Comparison of ENCODE assay signal across 20 cellular contexts in the genomic region with DNA sequence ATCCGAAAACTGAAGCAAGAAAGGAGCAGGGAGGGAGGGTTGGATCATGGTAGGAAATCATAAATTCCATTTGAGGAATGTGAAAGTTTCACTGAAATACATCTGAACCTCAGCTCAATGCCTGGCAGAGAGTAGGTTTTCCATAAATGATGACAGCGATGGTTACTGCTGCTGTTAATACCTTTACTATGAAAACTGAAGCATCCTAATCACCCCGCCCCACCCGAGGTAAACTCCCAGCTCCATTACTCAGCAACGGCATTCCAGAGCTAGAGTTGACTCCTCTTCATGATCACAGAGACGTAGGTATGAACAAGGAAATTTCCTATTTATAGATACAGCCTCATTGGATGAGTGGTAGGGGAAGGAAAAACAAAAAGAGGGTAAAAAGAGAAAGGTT. TPM values are rescaled to one million over a fixed set of nuclear protein-coding genes. Genes with fewer than 3 reads are reported as not detected.
DNase-seq lines count a peak whose midpoint lies in the region; ATAC-seq and TF ChIP-seq lines count a peak whose summit lies in the region.
"Had no signal": no experiment of that assay in that cellular context is flagged by ENCODE, and none has a peak within 500 bp of the region (broad histone marks: within the 10 kb centered on the region; RNA-seq: fewer than 3 reads in every experiment).

No MANE protein-coding gene starts in this region.

- no peak overlapping the region for H3K4me3 Mint-ChIP-seq in activated CD4-positive, alpha-beta T cell treated with anti-CD3 and anti-CD28 coated beads for 36 hours
- H3K4me3 Mint-ChIP-seq: activated CD4-positive, alpha-beta T cell treated with anti-CD3 and anti-CD28 coated beads, Interleukin-2, amount 10 ng/mL, durations not matched to agents 24 days and 14 days; naive thymus-derived CD8-positive, alpha-beta T cell had no signal

- no peaks in the 10 kb centered on the region for H3K27me3 ChIP-seq in osteoblast (ENCODE audit: insufficient read depth, low read length)
- H3K27me3 ChIP-seq in WERI-Rb-1 (ENCODE audit: insufficient read depth, low read depth, severe bottlenecking): no peaks in the 10 kb centered on the region

- H3K4me1 ChIP-seq in osteoblast (ENCODE audit: insufficient read depth, low read length): peaks cover 6% of the 10 kb centered on the region
- H3K4me1 ChIP-seq: HAP-1, lower lobe of right lung had no signal

- TF ChIP-seq CTCF in osteoblast (IDR thresholded peaks at IDR 0.05; ENCODE audit: extremely low read depth, low read depth, low read length): no peak
- no peak for TF ChIP-seq CTCF in WERI-Rb-1 (IDR thresholded peaks at IDR 0.05; ENCODE audit: low read depth, low read length)

- no peaks in the 10 kb centered on the region for H4K20me1 ChIP-seq in osteoblast (ENCODE audit: insufficient read depth, low read length)

- CTCF ChIA-PET in activated CD4-positive, alpha-beta T cell treated with anti-CD3 and anti-CD28 coated beads for 36 hours (lab: Charles Lee): interaction anchor here (1.5 kb wide), 1 partner anchor 159 kb away, joined by 3 read pairs; no protein-coding TSS in a partner anchor

- H3K4me2 ChIP-seq in osteoblast (ENCODE audit: insufficient read depth, low read length): peak overlapping the region; percentile 3

- ATAC-seq in activated CD4-positive, alpha-beta T cell treated with anti-CD3 and anti-CD28 coated beads for 36 hours: no peak
- no peak for ATAC-seq in GM19467 (IDR thresholded peaks at IDR 0.05; ENCODE audit: unreplicated experiment)
- ATAC-seq: naive thymus-derived CD8-positive, alpha-beta T cell had no signal

- DNase-seq in GM04504 (ENCODE audit: low read depth) (peak; percentile 54), NCI-H526 (lab: John Stamatoyannopoulos, UW) (peak; percentile 66 to 69), epithelial cell of prostate (ENCODE audit: low read depth, low spot score) (peak; percentile 65), osteoblast (ENCODE audit: insufficient read length, low spot score, missing footprints) (peak; percentile 62), inferior parietal cortex (ENCODE audit: extremely low spot score) (no peak), WERI-Rb-1 (no peak)
- no peak for DNase-seq in activated CD4-positive, alpha-beta T cell treated with anti-CD3 and anti-CD28 coated beads for 36 hours
- DNase-seq: activated CD4-positive, alpha-beta T cell treated with anti-CD3 and anti-CD28 coated beads, Interleukin-2, amount 10 ng/mL, durations not matched to agents 24 days and 14 days; activated CD8-positive, alpha-beta memory T cell treated with anti-CD3 and anti-CD28 coated beads, Interleukin-2, amount 50 U/mL, for 48 hours; DMS 273 treated with DMSO at 0.1 percent for 48 hours; lower lobe of right lung; naive thymus-derived CD8-positive, alpha-beta T cell; NCI-H2029; NCI-H510A treated with DMSO at 0.1 percent for 48 hours; OCI-M1; small intestine; stimulated activated CD4-positive, alpha-beta T cell treated with anti-CD3 and anti-CD28 coated beads, Interleukin-4, amount 100 ng/mL, for 4 hours had no signal

- H3K9me3 ChIP-seq in osteoblast (ENCODE audit: low read depth, low read length) (no peaks in the 10 kb centered on the region), WERI-Rb-1 (ENCODE audit: severe bottlenecking) (no peaks in the 10 kb centered on the region)
- H3K9me3 ChIP-seq: HAP-1, lower lobe of right lung had no signal

- no peak overlapping the region for H2AFZ ChIP-seq in osteoblast (ENCODE audit: low read length)

- H3K4me3 ChIP-seq in osteoblast (ENCODE audit: insufficient read depth, low read length) (no peak overlapping the region), WERI-Rb-1 (ENCODE audit: low read depth, low read length) (no peak overlapping the region)
- H3K4me3 ChIP-seq: HAP-1, lower lobe of right lung, SK-N-MC had no signal

- H3K27me3 Mint-ChIP-seq in activated CD4-positive, alpha-beta T cell treated with anti-CD3 and anti-CD28 coated beads for 36 hours: peaks cover 21% of the 10 kb centered on the region

- POLR2A ChIA-PET in activated CD4-positive, alpha-beta T cell treated with anti-CD3 and anti-CD28 coated beads for 36 hours (lab: Charles Lee): no interaction called here

- H3K9me3 Mint-ChIP-seq in activated CD4-positive, alpha-beta T cell treated with anti-CD3 and anti-CD28 coated beads for 36 hours (ENCODE audit: low read depth): no peaks in the 10 kb centered on the region
- H3K9me3 Mint-ChIP-seq: activated CD4-positive, alpha-beta T cell treated with anti-CD3 and anti-CD28 coated beads, Interleukin-2, amount 10 ng/mL, durations not matched to agents 24 days and 14 days had no signal

- no peaks in the 10 kb centered on the region for H3K36me3 ChIP-seq in osteoblast (ENCODE audit: insufficient read depth, low read length)
- no peaks in the 10 kb centered on the region for H3K36me3 ChIP-seq in WERI-Rb-1
- H3K36me3 ChIP-seq: HAP-1, lower lobe of right lung had no signal

- no peaks in the 10 kb centered on the region for H3K4me1 Mint-ChIP-seq in activated CD4-positive, alpha-beta T cell treated with anti-CD3 and anti-CD28 coated beads for 36 hours
- H3K4me1 Mint-ChIP-seq: activated CD4-positive, alpha-beta T cell treated with anti-CD3 and anti-CD28 coated beads, Interleukin-2, amount 10 ng/mL, durations not matched to agents 24 days and 14 days; naive thymus-derived CD8-positive, alpha-beta T cell had no signal

- H3K27ac ChIP-seq in epithelial cell of prostate: peak overlapping the region; percentile 23
- H3K27ac ChIP-seq in osteoblast (ENCODE audit: low read depth, low read length): no peak overlapping the region
- H3K27ac ChIP-seq in WERI-Rb-1: no peak overlapping the region
- H3K27ac ChIP-seq: lower lobe of right lung, SK-N-MC had no signal

- no peaks in the 10 kb centered on the region for H3K79me2 ChIP-seq in osteoblast (ENCODE audit: insufficient read depth, low read length)

- no peaks in the 10 kb centered on the region for H3K36me3 Mint-ChIP-seq in activated CD4-positive, alpha-beta T cell treated with anti-CD3 and anti-CD28 coated beads for 36 hours (ENCODE audit: low read depth)
- H3K36me3 Mint-ChIP-seq: naive thymus-derived CD8-positive, alpha-beta T cell had no signal

- intact Hi-C loops in activated CD4-positive, alpha-beta T cell treated with anti-CD3 and anti-CD28 coated beads for 36 hours (cut with DNase I, micrococcal nuclease): no loop called here

- no peak overlapping the region for H3K27ac Mint-ChIP-seq in activated CD4-positive, alpha-beta T cell treated with anti-CD3 and anti-CD28 coated beads for 36 hours
- H3K27ac Mint-ChIP-seq: activated CD4-positive, alpha-beta T cell treated with anti-CD3 and anti-CD28 coated beads, Interleukin-2, amount 10 ng/mL, durations not matched to agents 24 days and 14 days; naive thymus-derived CD8-positive, alpha-beta T cell had no signal

RNA-seq across cellular contexts. Expression of gene SASH1, which starts 7.1 kb away (rescaled TPM):
- total RNA-seq in osteoblast: 61.0 and 71.7 TPM in 2 replicates
- total RNA-seq in activated CD4-positive, alpha-beta T cell treated with anti-CD3 and anti-CD28 coated beads for 36 hours: under 1 TPM; 0.26 to 0.46 TPM
- total RNA-seq: naive thymus-derived CD8-positive, alpha-beta T cell had no signal

Comparison
In these comparisons a context has a peak if more than half of its experiments do, and no peak if none do; other contexts are left out.
1. DNase-seq: peak in GM04504 (single experiment), NCI-H526 (2 of 2), epithelial cell of prostate (single experiment) and osteoblast (single experiment); none in activated CD4-positive, alpha-beta T cell treated with anti-CD3 and anti-CD28 coated beads for 36 hours (single experiment), inferior parietal cortex (single experiment) and WERI-Rb-1 (single experiment).
2. RNA of gene SASH1, which starts 7.1 kb away (total RNA-seq): 61.0 to 71.7 TPM in osteoblast; 0.26 to 0.46 TPM in activated CD4-positive, alpha-beta T cell treated with anti-CD3 and anti-CD28 coated beads for 36 hours; every median in the first group is over 10 times any median in the second.